8 cellular contexts compared by ENCODE assay signal in the genomic region with DNA sequence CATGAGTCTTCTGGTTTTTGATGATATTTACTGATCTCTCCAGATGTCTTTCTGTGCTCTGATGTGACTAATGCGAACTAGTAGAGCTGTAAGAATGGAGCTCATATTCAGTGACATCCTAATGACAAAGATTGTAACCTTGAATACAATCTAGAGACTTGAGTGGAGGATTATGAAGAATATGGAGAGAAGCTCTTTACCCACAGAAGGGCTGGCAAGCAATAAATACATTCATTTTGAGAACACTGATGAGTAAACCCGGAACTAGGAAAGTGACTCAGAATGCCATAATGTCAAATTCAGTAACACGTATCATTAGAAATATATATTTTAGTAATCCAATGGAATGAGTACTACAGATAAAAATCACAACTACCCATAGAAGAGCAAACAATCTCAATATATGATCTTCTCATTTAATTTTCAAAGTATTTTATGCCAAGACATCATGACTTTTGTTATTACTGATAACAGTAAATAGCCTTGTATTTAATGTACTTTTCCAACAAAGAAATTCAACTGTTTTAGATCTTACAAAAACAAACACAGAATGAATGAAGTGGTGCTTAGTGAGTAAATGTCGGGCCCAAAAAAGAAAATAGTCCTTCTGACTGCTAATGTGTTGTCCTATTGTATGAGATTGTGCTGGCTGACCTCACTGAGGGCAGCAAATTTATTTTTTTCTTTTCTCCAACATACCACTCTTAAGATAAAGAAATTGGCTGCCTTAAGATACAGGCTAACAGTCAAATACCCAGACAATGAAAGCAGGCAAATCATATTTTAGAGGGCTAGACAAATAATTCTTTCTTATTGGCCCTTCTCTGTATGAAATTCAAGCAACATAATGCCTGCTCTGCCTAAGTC. TPM values are rescaled to one million over a fixed set of nuclear protein-coding genes. Genes with fewer than 3 reads are reported as not detected.
A peak's percentile ranks its signal among the peaks of the same experiment; 100 is the strongest.
DNase-seq lines count a peak whose midpoint lies in the region; ATAC-seq, FAIRE-seq and TF ChIP-seq lines count a peak whose summit lies in the region.

No MANE protein-coding gene starts in this region.

- peak overlapping the region; percentile 82 for H3K27ac ChIP-seq in PC-9
- H3K27ac ChIP-seq in keratinocyte (ENCODE audit: control insufficient read depth, insufficient read depth, low read length), result peak overlapping the region; percentile 64

- H3F3A ChIP-seq in PC-9 (ENCODE audit: insufficient read depth, low read depth), result peaks cover 17% of the 10 kb centered on the region

- POLR2A ChIA-PET in PC-9 (lab: Charles Lee; ENCODE audit: unreplicated experiment), result interaction anchor here (0.6 kb wide), 2 partner anchors 33 to 51 kb away, joined by 3 to 4 read pairs; no protein-coding TSS in a partner anchor

- H2AFZ ChIP-seq in PC-9, result no peak overlapping the region
- peak overlapping the region; percentile 26 for H2AFZ ChIP-seq in keratinocyte (ENCODE audit: control insufficient read depth, low read length)

- FAIRE-seq in keratinocyte (lab: Jason Lieb, UNC), result peak; percentile 46

- no peaks in the 10 kb centered on the region for H3K9me2 ChIP-seq in PC-9 (ENCODE audit: insufficient read depth)

- no peak for TF ChIP-seq CTCF in PC-9 (conservative IDR thresholded peaks at IDR 0.05)
- no peak for TF ChIP-seq CTCF in keratinocyte (optimal IDR thresholded peaks at IDR 0.05 in 1 of 3, IDR thresholded peaks at IDR 0.05 in 1 of 3, conservative IDR thresholded peaks at IDR 0.05 in 1 of 3; ENCODE audit: extremely low read depth in 1 of 3, insufficient read depth in 2 of 3, low read length in 3 of 3)

- H3K4me3 ChIP-seq in PC-9 (peak overlapping the region; percentile 13; the same call in 1 of the 2 replicates), keratinocyte (ENCODE audit: control insufficient read depth in 2 of 3, extremely low read depth in 1 of 3, insufficient read depth in 2 of 3, low read depth in 1 of 3, low read length in 3 of 3) (peak overlapping the region in 1 of 3 experiments; percentile 14)

- dilution Hi-C loops in keratinocyte (cut with MboI; ENCODE audit: extremely low pct_ligation_motif_present, low sequenced_read_pairs), result no loop called here

- intact Hi-C loops in PC-9 (cut with micrococcal nuclease; ENCODE audit: unreplicated experiment), result loop anchor here (2.0 to 10.0 kb wide), 2 partner anchors 93 to 627 kb away; partner anchors contain the start of gene PHKA1
- intact Hi-C loops in left colon (cut with DNase I, micrococcal nuclease), result no loop called here
- intact Hi-C loops in left ventricle myocardium superior (cut with micrococcal nuclease), result no loop called here

- H4K20me1 ChIP-seq in PC-9 (ENCODE audit: insufficient read depth) (no peaks in the 10 kb centered on the region), keratinocyte (ENCODE audit: control insufficient read depth, extremely low read depth, insufficient read depth, low read length) (no peaks in the 10 kb centered on the region)

- ATAC-seq in GM18519 (IDR thresholded peaks at IDR 0.05; ENCODE audit: low FRiP score, unreplicated experiment) (peak; percentile 89), HG02571 (IDR thresholded peaks at IDR 0.05; ENCODE audit: unreplicated experiment) (peak; percentile 78), left colon (no peak), left ventricle myocardium superior (no peak)

- H3K27me3 ChIP-seq in PC-9 (ENCODE audit: insufficient read depth, low read depth), result no peaks in the 10 kb centered on the region
- peaks cover 3% of the 10 kb centered on the region for H3K27me3 ChIP-seq in keratinocyte (ENCODE audit: control insufficient read depth, extremely low read depth, insufficient read depth, low read length)

- H3K9ac ChIP-seq in keratinocyte (ENCODE audit: control insufficient read depth, extremely low read depth, insufficient read depth, low read length), result peak overlapping the region; percentile 32

- H3K9me3 ChIP-seq in PC-9 (ENCODE audit: insufficient read depth, low read depth) (no peaks in the 10 kb centered on the region), keratinocyte (ENCODE audit: control insufficient read depth, low read depth, low read length) (no peaks in the 10 kb centered on the region)

- H3K79me2 ChIP-seq in PC-9 (ENCODE audit: low read depth), result no peaks in the 10 kb centered on the region
- no peaks in the 10 kb centered on the region for H3K79me2 ChIP-seq in keratinocyte (ENCODE audit: control insufficient read depth, insufficient read depth, low read length)

- H3K36me3 ChIP-seq in PC-9 (ENCODE audit: low read depth), result no peaks in the 10 kb centered on the region; the same call in 1 of the 2 replicates
- H3K36me3 ChIP-seq in keratinocyte (ENCODE audit: control insufficient read depth in 2 of 2, extremely low read depth in 1 of 2, insufficient read depth in 2 of 2, low read length in 2 of 2), result no peaks in the 10 kb centered on the region

- no TSS peak for BruUV-seq in PC-9 (replicated peaks; lab: Mats Ljungman, UMichigan)

- H3K4me2 ChIP-seq in PC-9 (peak overlapping the region; percentile 64), keratinocyte (ENCODE audit: control insufficient read depth, extremely low read depth, insufficient read depth, low read depth, low read length) (peak overlapping the region; percentile 71)

- H3K4me1 ChIP-seq in PC-9 (replicated peaks; ENCODE audit: insufficient read depth), result peaks cover 34% of the 10 kb centered on the region
- H3K4me1 ChIP-seq in keratinocyte (ENCODE audit: control insufficient read depth, extremely low read depth, insufficient read depth, low read length), result peaks cover 32% of the 10 kb centered on the region

- peak in 1 of 2 experiments; percentile 73 for DNase-seq in PC-9
- no peak for DNase-seq in keratinocyte (ENCODE audit: low read depth, low spot score)
- no peak for DNase-seq in GM19240 (ENCODE audit: insufficient read length, low spot score)
- no peak for DNase-seq in left colon
- DNase-seq in left ventricle myocardium superior, result no peak
- no peak for DNase-seq in stimulated activated naive CD4-positive, alpha-beta T cell treated with Interleukin-2 at 50 U/mL for 16 hours (lab: John Stamatoyannopoulos, UW)

- CTCF ChIA-PET in PC-9 (lab: Charles Lee), result no interaction called here

- H3K9me1 ChIP-seq in keratinocyte (ENCODE audit: control insufficient read depth, extremely low read depth, insufficient read depth, low read length), result no peaks in the 10 kb centered on the region

RNA-seq across cellular contexts. Expression of gene HDAC8, which starts 49.2 kb away (rescaled TPM):
- 52.8 and 61.3 TPM in 2 replicates for total RNA-seq in PC-9 (2021)
- 22.4 to 27.3 TPM (median 23.8 TPM) in 3 replicates for polyA plus RNA-seq in keratinocyte
- 17.0 TPM for polyA plus RNA-seq in keratinocyte (2011; ENCODE audit: low read depth)
- polyA plus RNA-seq in keratinocyte (2011; cell fraction: cytosol; rRNA removed), result 18.5 and 26.8 TPM in 2 replicates
- 27.8 and 30.1 TPM in 2 replicates for polyA plus RNA-seq in keratinocyte (2011; cell fraction: nucleus; rRNA removed)
- polyA plus RNA-seq in keratinocyte (2012; ENCODE audit: low replicate concordance), result 16.6 and 20.4 TPM in 2 replicates
- 23.5 to 47.3 TPM (median 24.6 TPM) in 3 replicates for polyA minus RNA-seq in keratinocyte
- polyA minus RNA-seq in keratinocyte (2011; cell fraction: cytosol; rRNA and poly(A)+ RNA removed), result 10.0 TPM
- 33.4 and 74.2 TPM in 2 replicates for polyA minus RNA-seq in keratinocyte (2011; cell fraction: nucleus; rRNA and poly(A)+ RNA removed)
- total RNA-seq in left colon, result 10 to 100 TPM; 19.0 to 24.6 TPM
- total RNA-seq in left ventricle myocardium superior, result 18.3 TPM

Comparison
In these comparisons a context has a peak if more than half of its experiments do, and no peak if none do; other contexts are left out.
1. ATAC-seq: peak in GM18519 (single experiment) and HG02571 (single experiment); none in left colon (single experiment) and left ventricle myocardium superior (single experiment).